ENCODE assay signal across 8 cellular contexts in genomic region chr7:29563590-29564454, GRCh38. TPM values are rescaled to one million over a fixed set of nuclear protein-coding genes. Genes with fewer than 3 reads are reported as not detected.
DNase-seq lines count a peak whose midpoint lies in the region; ATAC-seq and TF ChIP-seq lines count a peak whose summit lies in the region.

Gene PRR15 (plus strand): TSS chr7:29563835. CDS start chr7:29566330, 2,495 bp downstream.

- no peak within 1 kb of the TSS for H3K27ac ChIP-seq in gastrocnemius medialis

- H3K9me3 ChIP-seq in iPS-18c (ENCODE audit: control insufficient read depth, insufficient read depth, low read length), result no peaks in the 10 kb centered on the region
- H3K9me3 ChIP-seq in gastrocnemius medialis, result no peaks in the 10 kb centered on the region

- H3K4me3 ChIP-seq in astrocyte of the spinal cord (ENCODE audit: low read depth, low read length), result peak within 1 kb of the TSS; percentile 48
- H3K4me3 ChIP-seq in iPS-18c (ENCODE audit: insufficient read depth, low read depth, low read length), result peak within 1 kb of the TSS; percentile 62
- H3K4me3 ChIP-seq in gastrocnemius medialis, result peak within 1 kb of the TSS; percentile 46 to 65 (median 55)

- peak; percentile 29 for DNase-seq in EL
- peak; percentile 53 for DNase-seq in NCI-H2029 (lab: John Stamatoyannopoulos, UW)
- peak; percentile 24 for DNase-seq in astrocyte of the spinal cord (ENCODE audit: low read depth, low spot score)
- no peak for DNase-seq in gastrocnemius medialis
- no peak for DNase-seq in stimulated activated naive CD4-positive, alpha-beta T cell treated with Interleukin-2 at 50 U/mL for 16 hours (lab: John Stamatoyannopoulos, UW)
- no peak for DNase-seq in COLO829 (ENCODE audit: low spot score)

- peaks cover 47 to 64% (median 56%) of the 10 kb centered on the region in 3 donors for H3K27me3 ChIP-seq in gastrocnemius medialis

- peaks cover 24 to 32% of the 10 kb centered on the region in 2 donors for H3K4me1 ChIP-seq in gastrocnemius medialis

- intact Hi-C loops in gastrocnemius medialis (cut with DNase I; ENCODE audit: low total_unique reads), result no loop called here

- in situ Hi-C loops in astrocyte of the spinal cord (cut with HindIII; ENCODE audit: low sequenced_read_pairs), result no loop called here
- in situ Hi-C loops in gastrocnemius medialis (cut with MboI; ENCODE audit: low sequenced_read_pairs in 4 of 4), result no loop called here

- ATAC-seq in gastrocnemius medialis (peak; percentile 26 to 52), HG03354 (IDR thresholded peaks at IDR 0.05; ENCODE audit: poor library complexity, severe bottlenecking, unreplicated experiment) (no peak)

- TF ChIP-seq CTCF in astrocyte of the spinal cord (IDR thresholded peaks at IDR 0.05; ENCODE audit: low read depth, low read length) (peak; percentile 4), gastrocnemius medialis (IDR thresholded peaks at IDR 0.05 in 4 of 5, conservative IDR thresholded peaks at IDR 0.05 in 1 of 5) (no peak)

- H3K36me3 ChIP-seq in gastrocnemius medialis, result no peaks in the 10 kb centered on the region

- TF ChIP-seq POLR2A in gastrocnemius medialis (IDR thresholded peaks at IDR 0.05), result no peak

RNA-seq across cellular contexts. Expression of gene PRR15, which starts in this region (rescaled TPM):
- 1 to 10 TPM in 1 of 4 donors, under 1 TPM in 1, not detected in 2; 0.20 to 1.3 TPM for total RNA-seq in gastrocnemius medialis

Comparison
In these comparisons a context has a peak if more than half of its experiments do, and no peak if none do; other contexts are left out.
1. DNase-seq: peak in EL (single experiment), NCI-H2029 (single experiment) and astrocyte of the spinal cord (single experiment); none in gastrocnemius medialis (0 of 2), stimulated activated naive CD4-positive, alpha-beta T cell treated with Interleukin-2 at 50 U/mL for 16 hours (single experiment) and COLO829 (single experiment).
2. Peak in every context shown above with its lines, with median percentiles within 50 percentile points of each other: H3K4me3 ChIP-seq.